In genomic region chr2:2507471-2507997, GRCh38 we compare ENCODE assay signal across 29 cellular contexts.
DNase-seq lines count a peak whose midpoint lies in the region; ATAC-seq, FAIRE-seq and TF ChIP-seq lines count a peak whose summit lies in the region.
"Had no signal": no experiment of that assay in that cellular context is flagged by ENCODE, and none has a peak within 500 bp of the region (broad histone marks: within the 10 kb centered on the region; RNA-seq: fewer than 3 reads in every experiment).

No MANE protein-coding gene starts in this region.

- DNase-seq in Ammon's horn (ENCODE audit: low spot score): peak; percentile 68
- DNase-seq in NCI-H2227 treated with DMSO at 0.1 percent for 48 hours (lab: John Stamatoyannopoulos, UW): peak; percentile 63
- no peak for DNase-seq in K562 (ENCODE audit: extremely low read depth in 1 of 4, low spot score in 3 of 4)
- DNase-seq in medulla oblongata (ENCODE audit: extremely low spot score): peak; percentile 10
- DNase-seq in central memory CD4-positive, alpha-beta T cell: no peak
- DNase-seq in left cardiac atrium: no peak
- DNase-seq in gastrocnemius medialis: no peak
- DNase-seq: activated CD4-positive, alpha-beta T cell treated with anti-CD3 and anti-CD28 coated beads, Interleukin-2, amount 10 ng/mL, durations not matched to agents 7 days and 5 days; activated naive CD4-positive, alpha-beta T cell; activated T-cell treated with anti-CD3 and anti-CD28 coated beads, Interleukin-2, amount 50 U/mL, for 48 hours; DMS53; left ventricle myocardium inferior; naive thymus-derived CD4-positive, alpha-beta T cell; NCI-H2081 treated with DMSO at 0.1 percent for 48 hours; NCI-H446; NK-92 treated with Interleukin-12 subunit alpha and Interleukin-12 subunit beta, amount 100 ng/mL, for 24 hours; occipital lobe; PC-9; Right ventricle myocardium superior; small intestine; stimulated activated CD8-positive, alpha-beta memory T cell treated with anti-CD3 and anti-CD28 coated beads, Interleukin-4, amount 100 ng/mL, for 48 hours; stimulated activated naive CD8-positive, alpha-beta T cell treated with anti-CD3 and anti-CD28 coated beads, Interleukin-15, amount 100 ng/mL, for 72 hours; T-helper 9 cell; thyroid gland; WERI-Rb-1 had no signal

- H4K20me1 ChIP-seq in K562 (replicated peaks; ENCODE audit: control insufficient read depth, insufficient read depth, low read length): no peaks in the 10 kb centered on the region

- WGBS in K562 (ENCODE audit: insufficient coverage, low coverage, missing lambda C conversion rate): 3% methylated on average over 17 of the region's 20 CpGs

- POLR2A ChIA-PET in K562 (lab: Yijun Ruan, JAX): no interaction called here

- in situ Hi-C loops in K562 (cut with MboI): no loop called here
- in situ Hi-C loops in gastrocnemius medialis (cut with MboI; ENCODE audit: low sequenced_read_pairs in 4 of 4): no loop called here

- H3K79me2 ChIP-seq in K562 (ENCODE audit: control insufficient read depth, insufficient read depth, low read length): no peaks in the 10 kb centered on the region

- no TSS peak for BruUV-seq in K562 (replicated peaks; lab: Mats Ljungman, UMichigan)

- CTCF ChIA-PET in K562 (lab: Yijun Ruan, JAX; ENCODE audit: low intra/inter-chr PET ratio): no interaction called here

- no peak for TF ChIP-seq RAD21 in K562 (CRISPR knock-in tag; conservative IDR thresholded peaks at IDR 0.05 in 1 of 2, IDR thresholded peaks at IDR 0.05 in 1 of 2)

- H3K36me3 ChIP-seq in K562 (ENCODE audit: control insufficient read depth, insufficient read depth, low read length): no peaks in the 10 kb centered on the region
- no peaks in the 10 kb centered on the region for H3K36me3 ChIP-seq in gastrocnemius medialis
- H3K36me3 ChIP-seq: left ventricle myocardium inferior, thyroid gland, WERI-Rb-1 had no signal

- TF ChIP-seq POLR2A in K562 (conservative IDR thresholded peaks at IDR 0.05): no peak
- TF ChIP-seq POLR2A in gastrocnemius medialis (IDR thresholded peaks at IDR 0.05): no peak

- no peaks in the 10 kb centered on the region; a peak in 1 of 5 replicates for H3K27me3 ChIP-seq in K562 (ENCODE audit: control insufficient read depth in 2 of 2, insufficient read depth in 2 of 2, low read length in 2 of 2)
- no peaks in the 10 kb centered on the region for H3K27me3 ChIP-seq in gastrocnemius medialis
- H3K27me3 ChIP-seq: thyroid gland had no signal

- H3K4me3 ChIP-seq in K562 (no peak overlapping the region), gastrocnemius medialis (no peak overlapping the region)
- H3K4me3 ChIP-seq: coronary artery, GM23338, left ventricle myocardium inferior, PC-9, thyroid gland had no signal

- no peak for FAIRE-seq in K562 (lab: Jason Lieb, UNC)
- FAIRE-seq: frontal cortex, small intestine had no signal

- H3K9me1 ChIP-seq in K562 (ENCODE audit: control insufficient read depth, insufficient read depth, low read length): no peaks in the 10 kb centered on the region

- no peak overlapping the region for H3K9ac ChIP-seq in K562 (ENCODE audit: insufficient read depth in 1 of 2, low read depth in 2 of 2, low read length in 2 of 2)

- TF ChIP-seq CTCF in K562 (IDR thresholded peaks at IDR 0.05 in 2 of 3, conservative IDR thresholded peaks at IDR 0.05 in 1 of 3; ENCODE audit: insufficient read depth in 2 of 3, low read depth in 1 of 3, low read length in 3 of 3) (no peak), gastrocnemius medialis (IDR thresholded peaks at IDR 0.05 in 4 of 5, conservative IDR thresholded peaks at IDR 0.05 in 1 of 5) (no peak)

- ATAC-seq in K562 (no peak), GM21619 (IDR thresholded peaks at IDR 0.05; ENCODE audit: unreplicated experiment) (no peak), left cardiac atrium (no peak), gastrocnemius medialis (no peak)
- ATAC-seq: GM23338; naive thymus-derived CD4-positive, alpha-beta T cell; stimulated activated naive CD8-positive, alpha-beta T cell treated with anti-CD3 and anti-CD28 coated beads, Interleukin-15, amount 100 ng/mL, for 72 hours had no signal

- H3K4me1 ChIP-seq in K562 (replicated peaks in 1 of 2; ENCODE audit: control insufficient read depth in 2 of 2, insufficient read depth in 2 of 2, low read length in 2 of 2): no peaks in the 10 kb centered on the region
- no peaks in the 10 kb centered on the region for H3K4me1 ChIP-seq in gastrocnemius medialis
- H3K4me1 ChIP-seq: left ventricle myocardium inferior, thyroid gland had no signal

- no peaks in the 10 kb centered on the region for H3K9me3 ChIP-seq in K562 (replicated peaks; ENCODE audit: control insufficient read depth, insufficient read depth, low read depth, low read length)
- no peaks in the 10 kb centered on the region for H3K9me3 ChIP-seq in gastrocnemius medialis
- H3K9me3 ChIP-seq: thyroid gland had no signal

- no peak overlapping the region for H3K27ac ChIP-seq in K562 (ENCODE audit: extremely low read depth, low read depth, low read length)
- H3K27ac ChIP-seq in gastrocnemius medialis: no peak overlapping the region
- H3K27ac ChIP-seq: coronary artery, left ventricle myocardium inferior, PC-9, thyroid gland, WERI-Rb-1 had no signal

- intact Hi-C loops in K562 (cut with micrococcal nuclease) (no loop called here), left cardiac atrium (cut with DNase I) (no loop called here), gastrocnemius medialis (cut with DNase I; ENCODE audit: low total_unique reads) (no loop called here)

- no peak overlapping the region for H3K4me2 ChIP-seq in K562 (ENCODE audit: insufficient read depth, low read length)
- H3K4me2 ChIP-seq: GM23338, PC-9 had no signal

- no peak for TF ChIP-seq EP300 in K562 (IDR thresholded peaks at IDR 0.05; ENCODE audit: low read length)

- no peak overlapping the region for H2AFZ ChIP-seq in K562 (ENCODE audit: low read depth, low read length)
- H2AFZ ChIP-seq: GM23338, PC-9 had no signal

TF ChIP-seq in K562, 482 proteins besides CTCF, POLR2A, EP300 and RAD21:
- no peak for TF ChIP-seq HDGF (IDR thresholded peaks at IDR 0.05)
- peak; percentile 20; the same call in 1 of the 2 replicates for TF ChIP-seq C11orf30 (IDR thresholded peaks at IDR 0.05; ENCODE audit: low read depth)
- TF ChIP-seq ZNF316 (IDR thresholded peaks at IDR 0.05): peak; percentile 40; the same call in 1 of the 2 replicates

Comparison
In these comparisons a context has a peak if more than half of its experiments do, and no peak if none do; other contexts are left out.
1. DNase-seq: peak in Ammon's horn (single experiment), NCI-H2227 treated with DMSO at 0.1 percent for 48 hours (single experiment) and medulla oblongata (single experiment); none in K562 (0 of 4), central memory CD4-positive, alpha-beta T cell (single experiment), left cardiac atrium (single experiment) and gastrocnemius medialis (0 of 2).